ENCODE assay signal across 15 cellular contexts in genomic region chr20:34995696-34996095, GRCh38. TPM values are rescaled to one million over a fixed set of nuclear protein-coding genes. Genes with fewer than 3 reads are reported as not detected.
DNase-seq lines count a peak whose midpoint lies in the region; ATAC-seq and TF ChIP-seq lines count a peak whose summit lies in the region.
"Had no signal": no experiment of that assay in that cellular context is flagged by ENCODE, and none has a peak within 500 bp of the region (broad histone marks: within the 10 kb centered on the region; RNA-seq: fewer than 3 reads in every experiment).

No MANE protein-coding gene starts in this region.

- no peak overlapping the region for H3K4me3 Mint-ChIP-seq in central memory CD8-positive, alpha-beta T cell

- no peaks in the 10 kb centered on the region for H3K27me3 Mint-ChIP-seq in central memory CD8-positive, alpha-beta T cell

- DNase-seq in Right ventricle myocardium superior, result peak; percentile 27
- DNase-seq in cardiac septum (ENCODE audit: low spot score), result no peak
- DNase-seq in central memory CD8-positive, alpha-beta T cell (ENCODE audit: low spot score in 2 of 2), result no peak
- peak; percentile 20 for DNase-seq in left ventricle myocardium superior
- DNase-seq in RWPE1 (ENCODE audit: low spot score), result no peak
- no peak for DNase-seq in brain microvascular endothelial cell
- DNase-seq: AML-193; Caco-2; CD8-positive, alpha-beta memory T cell; DND-41; GDM1; GOT3; H9 had no signal

- H3K27ac Mint-ChIP-seq in central memory CD8-positive, alpha-beta T cell (ENCODE audit: low read depth), result peak overlapping the region; percentile 35

- intact Hi-C loops in Right ventricle myocardium superior (cut with DNase I) (no loop called here), cardiac septum (cut with DNase I) (no loop called here), left ventricle myocardium superior (cut with micrococcal nuclease) (no loop called here)

- H3K4me3 ChIP-seq in brain microvascular endothelial cell (ENCODE audit: low read depth, low read length), result no peak overlapping the region
- H3K4me3 ChIP-seq: A549, BLaER1 had no signal

- in situ Hi-C loops in brain microvascular endothelial cell (cut with HindIII; ENCODE audit: low pct_ligation_motif_present, low sequenced_read_pairs), result no loop called here

- peaks cover 43% of the 10 kb centered on the region for H3K36me3 ChIP-seq in brain microvascular endothelial cell (replicated peaks)

- H3K27ac ChIP-seq in RWPE1 (no peak overlapping the region), brain microvascular endothelial cell (no peak overlapping the region)
- H3K27ac ChIP-seq: A549, BLaER1 had no signal

- H3K27me3 ChIP-seq in brain microvascular endothelial cell (replicated peaks), result no peaks in the 10 kb centered on the region
- H3K27me3 ChIP-seq: BLaER1 had no signal

- H3K9me3 Mint-ChIP-seq in central memory CD8-positive, alpha-beta T cell, result no peaks in the 10 kb centered on the region
- H3K9me3 Mint-ChIP-seq: CD8-positive, alpha-beta memory T cell; H9 had no signal

- H3K4me1 Mint-ChIP-seq in central memory CD8-positive, alpha-beta T cell, result peaks cover 14% of the 10 kb centered on the region

- ATAC-seq in Right ventricle myocardium superior (ENCODE audit: poor library complexity) (no peak), left ventricle myocardium superior (no peak)
- no peak for ATAC-seq in central memory CD8-positive, alpha-beta T cell (replicated peaks; ENCODE audit: extremely low read depth, poor library complexity, severe bottlenecking)
- ATAC-seq: A549 had no signal

- POLR2A ChIA-PET in RWPE1 (lab: Yijun Ruan, JAX; ENCODE audit: low non-redundant PET), result no interaction called here

- CTCF ChIA-PET in RWPE1 (lab: Yijun Ruan, JAX), result no interaction called here

- TF ChIP-seq CTCF in RWPE1 (conservative IDR thresholded peaks at IDR 0.05; ENCODE audit: low read depth) (no peak), brain microvascular endothelial cell (IDR thresholded peaks at IDR 0.05; ENCODE audit: low read depth, low read length, missing control alignments) (no peak)

- H3K36me3 Mint-ChIP-seq in central memory CD8-positive, alpha-beta T cell (ENCODE audit: insufficient read depth), result peaks cover 9% of the 10 kb centered on the region

RNA-seq across cellular contexts. Expression of gene MYH7B, which starts 40.0 kb away (rescaled TPM):
- total RNA-seq in Right ventricle myocardium superior (222 TPM), cardiac septum (238 TPM), left ventricle myocardium superior (297 TPM)

RNA-seq across cellular contexts. Expression of gene GSS, which starts 40.1 kb away (rescaled TPM):
- total RNA-seq in Right ventricle myocardium superior, result 15.7 TPM
- 27.5 TPM for total RNA-seq in cardiac septum
- total RNA-seq in left ventricle myocardium superior, result 18.6 TPM

Comparison
In these comparisons a context has a peak if more than half of its experiments do, and no peak if none do; other contexts are left out.
1. DNase-seq: peak in Right ventricle myocardium superior (single experiment) and left ventricle myocardium superior (single experiment); none in cardiac septum (single experiment), central memory CD8-positive, alpha-beta T cell (0 of 2), RWPE1 (single experiment) and brain microvascular endothelial cell (single experiment).